In genomic region chr12:120470150-120470817, GRCh38 we compare ENCODE assay signal across 8 cellular contexts. TPM values are rescaled to one million over a fixed set of nuclear protein-coding genes. Genes with fewer than 3 reads are reported as not detected.
DNase-seq lines count a peak whose midpoint lies in the region; ATAC-seq and TF ChIP-seq lines count a peak whose summit lies in the region.

No MANE protein-coding gene starts in this region.

- H3K27me3 ChIP-seq in H7 (ENCODE audit: control insufficient read depth, insufficient read depth, low read length) (no peaks in the 10 kb centered on the region), Peyer's patch (no peaks in the 10 kb centered on the region), endodermal cell (ENCODE audit: control insufficient read depth, insufficient read depth, low read length, poor library complexity, severe bottlenecking) (no peaks in the 10 kb centered on the region)
- no peaks in the 10 kb centered on the region for H3K27me3 ChIP-seq in naive thymus-derived CD4-positive, alpha-beta T cell (ENCODE audit: control insufficient read depth in 2 of 2, insufficient read depth in 2 of 2, low read length in 2 of 2)

- ATAC-seq in naive thymus-derived CD4-positive, alpha-beta T cell, result peak; percentile 8
- no peak for ATAC-seq in GM21825 (IDR thresholded peaks at IDR 0.05; ENCODE audit: unreplicated experiment)

- 66 to 73% methylated on average over 20 to 27 of the region's 27 CpGs for WGBS in endodermal cell (ENCODE audit: insufficient coverage in 1 of 2, insufficient read length in 1 of 2), 2 experiments

- H3K4me1 Mint-ChIP-seq in Calu3 (ENCODE audit: low read depth, unreplicated experiment) (peaks cover 51% of the 10 kb centered on the region), endodermal cell (peaks cover 26% of the 10 kb centered on the region)
- H3K4me1 Mint-ChIP-seq in naive thymus-derived CD4-positive, alpha-beta T cell, result peaks cover 32 to 66% (median 43%) of the 10 kb centered on the region in 7 donors

- POLR2A ChIA-PET in naive thymus-derived CD4-positive, alpha-beta T cell (lab: Charles Lee), result interaction anchor here (0.8 to 4.5 kb wide), 12 partner anchors 9 to 273 kb away, joined by 3 to 34 read pairs (median 6); partner anchors contain the start of genes COQ5, COX6A1, DYNLL1 and RNU4-1

- TF ChIP-seq POLR2A in Peyer's patch (IDR thresholded peaks at IDR 0.05), result no peak

- H3K9me3 ChIP-seq in Peyer's patch (no peaks in the 10 kb centered on the region), endodermal cell (ENCODE audit: control insufficient read depth, low read length) (no peaks in the 10 kb centered on the region)
- H3K9me3 ChIP-seq in naive thymus-derived CD4-positive, alpha-beta T cell (ENCODE audit: control insufficient read depth in 2 of 3, low read length in 3 of 3), result no peaks in the 10 kb centered on the region

- CTCF ChIA-PET in Calu3 (lab: Charles Lee), result interaction anchor here (1.4 to 2.4 kb wide), 4 partner anchors 9 to 59 kb away, joined by 4 to 11 read pairs (median 6); partner anchors contain the start of genes COQ5, COX6A1 and DYNLL1
- CTCF ChIA-PET in naive thymus-derived CD4-positive, alpha-beta T cell (lab: Charles Lee), result interaction anchor here (1.1 to 2.0 kb wide), 7 partner anchors 24 to 179 kb away, joined by 3 to 10 read pairs (median 4); partner anchors contain the start of gene RNU4-2

- TF ChIP-seq CTCF in Calu3 (IDR thresholded peaks at IDR 0.05; ENCODE audit: unreplicated experiment) (no peak), Peyer's patch (IDR thresholded peaks at IDR 0.05) (no peak), endodermal cell (conservative IDR thresholded peaks at IDR 0.05) (no peak)

- TSS peak; percentile 24 for BruUV-seq in Calu3 (replicated peaks; lab: Mats Ljungman, UMichigan)

- H3K4me1 ChIP-seq in Peyer's patch (peaks cover 0 to 17% (median 0%) of the 10 kb centered on the region in 4 donors), endodermal cell (ENCODE audit: control insufficient read depth, insufficient read depth, low read length) (peaks cover 3% of the 10 kb centered on the region)
- peaks cover 4 to 31% of the 10 kb centered on the region in 2 donors for H3K4me1 ChIP-seq in naive thymus-derived CD4-positive, alpha-beta T cell (ENCODE audit: control insufficient read depth in 2 of 2, insufficient read depth in 2 of 2, low read length in 2 of 2)

- H3K9ac ChIP-seq in endodermal cell (ENCODE audit: extremely low read depth, low read length, poor library complexity, severe bottlenecking), result peak overlapping the region; percentile 27

- H3K4me3 Mint-ChIP-seq in Calu3 (ENCODE audit: low read depth, unreplicated experiment), result peak overlapping the region; percentile 95
- H3K4me3 Mint-ChIP-seq in endodermal cell, result peak overlapping the region; percentile 90
- peak overlapping the region; percentile 75 to 99 (median 90) for H3K4me3 Mint-ChIP-seq in naive thymus-derived CD4-positive, alpha-beta T cell

- H3K36me3 ChIP-seq in H7 (replicated peaks; ENCODE audit: control insufficient read depth, insufficient read depth, low read length) (peaks cover 7% of the 10 kb centered on the region), Peyer's patch (peaks cover 0 to 5% (median 0%) of the 10 kb centered on the region in 3 donors), endodermal cell (ENCODE audit: control insufficient read depth, insufficient read depth, low read length) (peaks cover 24% of the 10 kb centered on the region)
- H3K36me3 ChIP-seq in naive thymus-derived CD4-positive, alpha-beta T cell (ENCODE audit: control insufficient read depth in 2 of 3, insufficient read depth in 3 of 3, low read length in 3 of 3), result peaks cover 0 to 13% (median 9%) of the 10 kb centered on the region in 3 experiments

- H3K27me3 Mint-ChIP-seq in Calu3 (ENCODE audit: unreplicated experiment) (no peaks in the 10 kb centered on the region), endodermal cell (ENCODE audit: insufficient read depth) (no peaks in the 10 kb centered on the region)
- peaks cover 0 to 5% (median 0%) of the 10 kb centered on the region in 5 donors for H3K27me3 Mint-ChIP-seq in naive thymus-derived CD4-positive, alpha-beta T cell

- DNase-seq in Calu3 (no peak), H7 (no peak), Peyer's patch (no peak), endodermal cell (no peak), HK-2 (ENCODE audit: unreplicated experiment) (no peak)
- DNase-seq in naive thymus-derived CD4-positive, alpha-beta T cell, result no peak
- no peak for DNase-seq in stimulated activated CD4-positive, alpha-beta T cell treated with anti-CD3 and anti-CD28 coated beads, Interleukin-4, amount 100 ng/mL, for 24 hours

- H3K27ac ChIP-seq in Peyer's patch (peak overlapping the region; percentile 93 to 96 (median 94)), endodermal cell (ENCODE audit: low read depth, low read length) (no peak overlapping the region)
- peak overlapping the region; percentile 86 for H3K27ac ChIP-seq in naive thymus-derived CD4-positive, alpha-beta T cell (ENCODE audit: low read depth, low read length)

- H3K36me3 Mint-ChIP-seq in Calu3 (ENCODE audit: insufficient read depth, unreplicated experiment) (peaks cover 54% of the 10 kb centered on the region), endodermal cell (ENCODE audit: low read depth) (peaks cover 19% of the 10 kb centered on the region)
- H3K36me3 Mint-ChIP-seq in naive thymus-derived CD4-positive, alpha-beta T cell, result peaks cover 2 to 10% (median 4%) of the 10 kb centered on the region in 5 donors

- intact Hi-C loops in Calu3 (cut with micrococcal nuclease; ENCODE audit: unreplicated experiment), result no loop called here
- intact Hi-C loops in naive thymus-derived CD4-positive, alpha-beta T cell (cut with micrococcal nuclease), result no loop called here

- H3K4me3 ChIP-seq in H7 (ENCODE audit: insufficient read depth, low read depth, low read length) (peak overlapping the region; percentile 99), Peyer's patch (peak overlapping the region; percentile 92 to 94 (median 94)), endodermal cell (ENCODE audit: low read length) (peak overlapping the region; percentile 95)
- peak overlapping the region; percentile 78 for H3K4me3 ChIP-seq in naive thymus-derived CD4-positive, alpha-beta T cell (ENCODE audit: low read length)

- H3K27ac Mint-ChIP-seq in Calu3 (ENCODE audit: unreplicated experiment) (peak overlapping the region; percentile 62), endodermal cell (peak overlapping the region; percentile 75)
- peak overlapping the region in 8 of 9 donors; percentile 48 to 96 (median 86) for H3K27ac Mint-ChIP-seq in naive thymus-derived CD4-positive, alpha-beta T cell

- H3K9me3 Mint-ChIP-seq in Calu3 (ENCODE audit: low read depth, unreplicated experiment), result no peaks in the 10 kb centered on the region
- no peaks in the 10 kb centered on the region for H3K9me3 Mint-ChIP-seq in endodermal cell
- H3K9me3 Mint-ChIP-seq in naive thymus-derived CD4-positive, alpha-beta T cell, result no peaks in the 10 kb centered on the region

RNA-seq across cellular contexts. Expression of gene SRSF9, which starts 0.7 kb away (rescaled TPM):
- 284 and 292 TPM in 2 replicates for total RNA-seq in Calu3 (2022)
- 203 and 212 TPM in 2 replicates for total RNA-seq in H7 (2014; rRNA removed; shearing (Covaris generic))
- 100 to 1,000 TPM in 1 of 4 donors, 10 to 100 TPM in 3; 59.9 to 144 (median 78.1) TPM for total RNA-seq in Peyer's patch
- 100 to 1,000 TPM; 291 to 324 TPM for total RNA-seq in endodermal cell
- polyA plus RNA-seq in endodermal cell (2013, experiment 1 of 2), result 223 TPM
- polyA plus RNA-seq in endodermal cell (2013, experiment 2 of 2), result 209 TPM
- total RNA-seq in naive thymus-derived CD4-positive, alpha-beta T cell, result 100 to 1,000 TPM; 136 to 191 (median 145) TPM
- 100 to 1,000 TPM; 148 to 152 TPM for polyA plus RNA-seq in naive thymus-derived CD4-positive, alpha-beta T cell

RNA-seq across cellular contexts. Expression of gene GATC, which starts 24.0 kb away (rescaled TPM):
- 29.7 and 43.7 TPM in 2 replicates for total RNA-seq in Calu3 (2022)
- 19.8 and 23.4 TPM in 2 replicates for total RNA-seq in H7 (2014; rRNA removed; shearing (Covaris generic))
- 10 to 100 TPM; 18.6 to 37.1 (median 27.3) TPM for total RNA-seq in Peyer's patch
- 10 to 100 TPM; 24.5 to 33.2 TPM for total RNA-seq in endodermal cell
- polyA plus RNA-seq in endodermal cell (2013, experiment 1 of 2), result 23.9 TPM
- polyA plus RNA-seq in endodermal cell (2013, experiment 2 of 2), result 22.8 TPM
- 10 to 100 TPM; 21.8 to 30.6 (median 26.9) TPM for total RNA-seq in naive thymus-derived CD4-positive, alpha-beta T cell
- polyA plus RNA-seq in naive thymus-derived CD4-positive, alpha-beta T cell, result 10 to 100 TPM; 14.4 to 19.7 TPM

RNA-seq across cellular contexts. Expression of gene TRIAP1, which starts 24.1 kb away (rescaled TPM):
- total RNA-seq in Calu3 (2022), result 29.4 and 34.4 TPM in 2 replicates
- total RNA-seq in H7 (2014; rRNA removed; shearing (Covaris generic)), result 35.2 and 37.2 TPM in 2 replicates
- total RNA-seq in Peyer's patch, result 10 to 100 TPM in 1 of 4 donors, 1 to 10 TPM in 3; 4.5 to 19.0 (median 6.4) TPM
- total RNA-seq in endodermal cell, result 10 to 100 TPM; 31.6 to 34.8 TPM
- polyA plus RNA-seq in endodermal cell (2013, experiment 1 of 2), result 47.9 TPM
- 46.5 TPM for polyA plus RNA-seq in endodermal cell (2013, experiment 2 of 2)
- total RNA-seq in naive thymus-derived CD4-positive, alpha-beta T cell, result 10 to 100 TPM; 15.9 to 38.0 (median 19.6) TPM
- 10 to 100 TPM; 47.9 to 55.1 TPM for polyA plus RNA-seq in naive thymus-derived CD4-positive, alpha-beta T cell

RNA-seq across cellular contexts. Expression of gene DYNLL1, which starts 25.6 kb away (rescaled TPM):
- 419 and 423 TPM in 2 replicates for total RNA-seq in Calu3 (2022)
- total RNA-seq in H7 (2014; rRNA removed; shearing (Covaris generic)), result 215 and 313 TPM in 2 replicates
- 100 to 1,000 TPM; 128 to 212 (median 199) TPM for total RNA-seq in Peyer's patch
- total RNA-seq in endodermal cell, result 100 to 1,000 TPM; 326 to 424 TPM
- 494 TPM for polyA plus RNA-seq in endodermal cell (2013, experiment 1 of 2)
- polyA plus RNA-seq in endodermal cell (2013, experiment 2 of 2), result 464 TPM
- 100 to 1,000 TPM in 1 of 5 experiments, 10 to 100 TPM in 4; 35.0 to 301 (median 72.7) TPM for total RNA-seq in naive thymus-derived CD4-positive, alpha-beta T cell
- polyA plus RNA-seq in naive thymus-derived CD4-positive, alpha-beta T cell, result 100 to 1,000 TPM; 197 to 243 TPM

RNA-seq across cellular contexts. Expression of gene COX6A1, which starts 32.4 kb away (rescaled TPM):
- total RNA-seq in Calu3 (2022) (482 and 487 TPM in 2 replicates), Peyer's patch (1,000 to 10,000 TPM in 2 of 4 donors, 100 to 1,000 TPM in 2; 175 to 1,520 (median 1,006) TPM), endodermal cell (100 to 1,000 TPM; 344 to 354 TPM)
- total RNA-seq in H7 (2014; rRNA removed; shearing (Covaris generic)), result 488 and 604 TPM in 2 replicates
- 576 TPM for polyA plus RNA-seq in endodermal cell (2013, experiment 1 of 2)
- polyA plus RNA-seq in endodermal cell (2013, experiment 2 of 2), result 530 TPM
- total RNA-seq in naive thymus-derived CD4-positive, alpha-beta T cell, result 100 to 1,000 TPM; 118 to 270 (median 130) TPM
- 100 to 1,000 TPM; 648 to 782 TPM for polyA plus RNA-seq in naive thymus-derived CD4-positive, alpha-beta T cell
